15 cellular contexts compared by ENCODE assay signal in genomic region chr17:28760561-28760960, GRCh38. TPM values are rescaled to one million over a fixed set of nuclear protein-coding genes. Genes with fewer than 3 reads are reported as not detected.
DNase-seq lines count a peak whose midpoint lies in the region; ATAC-seq and TF ChIP-seq lines count a peak whose summit lies in the region.
"Had no signal": no experiment of that assay in that cellular context is flagged by ENCODE, and none has a peak within 500 bp of the region (broad histone marks: within the 10 kb centered on the region; RNA-seq: fewer than 3 reads in every experiment).

No MANE protein-coding gene starts in this region.

- H3K27me3 Mint-ChIP-seq in endodermal cell (ENCODE audit: insufficient read depth): no peaks in the 10 kb centered on the region
- H3K27me3 Mint-ChIP-seq: activated CD4-positive, alpha-beta T cell treated with anti-CD3 and anti-CD28 coated beads, Interleukin-2, amount 10 ng/mL, durations not matched to agents 7 days and 5 days; progenitor cell of endocrine pancreas had no signal

- DNase-seq in endodermal cell (no peak), NCI-H2107 (lab: John Stamatoyannopoulos, UW) (no peak), NCI-H69 (lab: John Stamatoyannopoulos, UW) (no peak)
- DNase-seq in activated CD4-positive, alpha-beta T cell treated with anti-CD3 and anti-CD28 coated beads, Interleukin-2, amount 50 U/mL, for 48 hours: no peak
- DNase-seq: activated CD4-positive, alpha-beta T cell treated with anti-CD3 and anti-CD28 coated beads, Interleukin-2, amount 10 ng/mL, durations not matched to agents 7 days and 5 days; NCI-H2081 treated with DMSO at 0.1 percent for 48 hours; SK-N-SH had no signal

- no peak overlapping the region for H3K4me3 Mint-ChIP-seq in endodermal cell
- H3K4me3 Mint-ChIP-seq: activated CD4-positive, alpha-beta T cell treated with anti-CD3 and anti-CD28 coated beads, Interleukin-2, amount 10 ng/mL, durations not matched to agents 7 days and 5 days had no signal

- no peaks in the 10 kb centered on the region for H3K9me3 Mint-ChIP-seq in endodermal cell
- H3K9me3 Mint-ChIP-seq: activated CD4-positive, alpha-beta T cell treated with anti-CD3 and anti-CD28 coated beads, Interleukin-2, amount 10 ng/mL, durations not matched to agents 7 days and 5 days; activated naive CD4-positive, alpha-beta T cell treated with anti-CD3 and anti-CD28 coated beads, Interleukin-2, amount 50 U/mL, for 72 hours had no signal

- H3K4me1 Mint-ChIP-seq in endodermal cell: peaks cover 22% of the 10 kb centered on the region

- WGBS in endodermal cell (ENCODE audit: insufficient coverage in 1 of 2, insufficient read length in 1 of 2), 2 experiments: 40 to 48% methylated on average over 1 to 2 of the region's 2 CpGs
- 74 to 83% methylated on average over 1 of the region's 2 CpGs for WGBS in mesodermal cell (ENCODE audit: insufficient coverage in 2 of 2), 2 experiments

- no peak for TF ChIP-seq CTCF in C4-2B (conservative IDR thresholded peaks at IDR 0.05)
- TF ChIP-seq CTCF in endodermal cell (conservative IDR thresholded peaks at IDR 0.05): no peak

- H3K4me3 ChIP-seq in HUES6 (ENCODE audit: low read depth, low read length) (peak overlapping the region; percentile 37), endodermal cell (ENCODE audit: low read length) (no peak overlapping the region), mesodermal cell (ENCODE audit: extremely low read depth, insufficient read depth, low read length, poor library complexity, severe bottlenecking) (no peak overlapping the region)
- H3K4me3 ChIP-seq: hepatocyte, tibial artery had no signal

- ATAC-seq in HG03354 (IDR thresholded peaks at IDR 0.05; ENCODE audit: poor library complexity, severe bottlenecking, unreplicated experiment): no peak
- ATAC-seq: activated naive CD4-positive, alpha-beta T cell treated with anti-CD3 and anti-CD28 coated beads, Interleukin-2, amount 50 U/mL, for 72 hours had no signal

- H3K27me3 ChIP-seq in HUES6 (ENCODE audit: control insufficient read depth, insufficient read depth, low read length) (no peaks in the 10 kb centered on the region), endodermal cell (ENCODE audit: control insufficient read depth, insufficient read depth, low read length, poor library complexity, severe bottlenecking) (no peaks in the 10 kb centered on the region)
- H3K27me3 ChIP-seq: hepatocyte, tibial artery had no signal

- H3K36me3 ChIP-seq in HUES6 (ENCODE audit: control insufficient read depth, insufficient read depth, low read length): peaks cover 48% of the 10 kb centered on the region
- H3K36me3 ChIP-seq in endodermal cell (ENCODE audit: control insufficient read depth, insufficient read depth, low read length): peaks cover 65% of the 10 kb centered on the region
- H3K36me3 ChIP-seq in mesodermal cell (ENCODE audit: control insufficient read depth, insufficient read depth, low read length): peaks cover 70% of the 10 kb centered on the region

- H3K9ac ChIP-seq in HUES6 (ENCODE audit: low read length) (peak overlapping the region; percentile 59), endodermal cell (ENCODE audit: extremely low read depth, low read length, poor library complexity, severe bottlenecking) (no peak overlapping the region)
- H3K9ac ChIP-seq: SK-N-SH had no signal

- H3K36me3 Mint-ChIP-seq in endodermal cell (ENCODE audit: low read depth): peaks cover 64% of the 10 kb centered on the region
- H3K36me3 Mint-ChIP-seq: activated naive CD4-positive, alpha-beta T cell treated with anti-CD3 and anti-CD28 coated beads, Interleukin-2, amount 50 U/mL, for 72 hours had no signal

- peaks cover 36% of the 10 kb centered on the region for H3K4me1 ChIP-seq in HUES6 (ENCODE audit: control insufficient read depth, insufficient read depth, low read length)
- H3K4me1 ChIP-seq in endodermal cell (ENCODE audit: control insufficient read depth, insufficient read depth, low read length): peaks cover 9% of the 10 kb centered on the region
- H3K4me1 ChIP-seq in mesodermal cell (ENCODE audit: control insufficient read depth, insufficient read depth, low read length, poor library complexity, severe bottlenecking): peaks cover 5% of the 10 kb centered on the region

- H3K9me3 ChIP-seq in HUES6 (ENCODE audit: control insufficient read depth, insufficient read depth, low read depth, low read length) (no peaks in the 10 kb centered on the region), endodermal cell (ENCODE audit: control insufficient read depth, low read length) (no peaks in the 10 kb centered on the region), mesodermal cell (ENCODE audit: control insufficient read depth, low read length) (no peaks in the 10 kb centered on the region)
- H3K9me3 ChIP-seq: SK-N-SH, tibial artery had no signal

- H3K27ac Mint-ChIP-seq in endodermal cell: peak overlapping the region; percentile 86
- H3K27ac Mint-ChIP-seq: activated CD4-positive, alpha-beta T cell treated with anti-CD3 and anti-CD28 coated beads, Interleukin-2, amount 10 ng/mL, durations not matched to agents 7 days and 5 days had no signal

- H3K27ac ChIP-seq in C4-2B (peak overlapping the region; percentile 82), HUES6 (ENCODE audit: low read depth, low read length) (peak overlapping the region; percentile 94), endodermal cell (ENCODE audit: low read depth, low read length) (peak overlapping the region; percentile 68), mesodermal cell (ENCODE audit: low read depth, low read length, severe bottlenecking) (peak overlapping the region; percentile 39)
- H3K27ac ChIP-seq: hepatocyte, tibial artery had no signal

RNA-seq across cellular contexts. Expression of gene TRAF4, which starts 16.8 kb away (rescaled TPM):
- 100 to 1,000 TPM; 168 to 169 TPM for total RNA-seq in endodermal cell
- 118 TPM for polyA plus RNA-seq in endodermal cell (2013, experiment 1 of 2)
- 106 TPM for polyA plus RNA-seq in endodermal cell (2013, experiment 2 of 2)
- 142 TPM for polyA plus RNA-seq in mesodermal cell (2013, experiment 1 of 2)
- 97.2 TPM for polyA plus RNA-seq in mesodermal cell (2013, experiment 2 of 2)

RNA-seq across cellular contexts. Expression of gene NEK8, which starts 32.0 kb away (rescaled TPM):
- total RNA-seq in endodermal cell: 10 to 100 TPM; 11.2 to 15.7 TPM
- 5.7 TPM for polyA plus RNA-seq in endodermal cell (2013, experiment 1 of 2)
- 5.5 TPM for polyA plus RNA-seq in endodermal cell (2013, experiment 2 of 2)
- polyA plus RNA-seq in mesodermal cell (2013, experiment 1 of 2): 4.8 TPM
- polyA plus RNA-seq in mesodermal cell (2013, experiment 2 of 2): 5.7 TPM

RNA-seq across cellular contexts. Expression of gene TLCD1, which starts 34.5 kb away (rescaled TPM):
- total RNA-seq in endodermal cell: 10 to 100 TPM; 17.0 to 22.9 TPM
- polyA plus RNA-seq in endodermal cell (2013, experiment 1 of 2): 8.3 TPM
- polyA plus RNA-seq in endodermal cell (2013, experiment 2 of 2): 7.2 TPM
- polyA plus RNA-seq in mesodermal cell (2013, experiment 1 of 2): 6.0 TPM
- 8.9 TPM for polyA plus RNA-seq in mesodermal cell (2013, experiment 2 of 2)

RNA-seq across cellular contexts. Expression of gene RPL23A, which starts 40.8 kb away (rescaled TPM):
- total RNA-seq in endodermal cell: 1,000 to 10,000 TPM; 1,639 TPM
- 2,129 TPM for polyA plus RNA-seq in endodermal cell (2013, experiment 1 of 2)
- 2,042 TPM for polyA plus RNA-seq in endodermal cell (2013, experiment 2 of 2)
- 2,457 TPM for polyA plus RNA-seq in mesodermal cell (2013, experiment 1 of 2)
- 2,483 TPM for polyA plus RNA-seq in mesodermal cell (2013, experiment 2 of 2)

RNA-seq across cellular contexts. Expression of gene RAB34, which starts 42.9 kb away (rescaled TPM):
- total RNA-seq in endodermal cell: 100 to 1,000 TPM; 111 to 112 TPM
- 92.9 TPM for polyA plus RNA-seq in endodermal cell (2013, experiment 1 of 2)
- 105 TPM for polyA plus RNA-seq in endodermal cell (2013, experiment 2 of 2)
- polyA plus RNA-seq in mesodermal cell (2013, experiment 1 of 2): 209 TPM
- 185 TPM for polyA plus RNA-seq in mesodermal cell (2013, experiment 2 of 2)

Comparison
In these comparisons a context has a peak if more than half of its experiments do, and no peak if none do; other contexts are left out.
1. H3K27ac ChIP-seq: peak in every context shown above with its lines; median percentile 94 in HUES6; 82 in C4-2B; 68 in endodermal cell; 39 in mesodermal cell.